27 cellular contexts compared by ENCODE assay signal in genomic region chr11:32008879-32009548, GRCh38.
"Had no signal": no experiment of that assay in that cellular context is flagged by ENCODE, and none has a peak within 500 bp of the region (broad histone marks: within the 10 kb centered on the region; RNA-seq: fewer than 3 reads in every experiment).

No MANE protein-coding gene starts in this region.

- H3K9me3 Mint-ChIP-seq: immature natural killer cell; mesothelial cell of epicardium; natural killer cell; nephron progenitor cell; stimulated activated memory B cell treated with anti-CD40 and anti-IgM and Interleukin-4, amounts not matched to agents 10 μg/mL and 1 μg/mL and 100 μg/mL, for 72 hours; stimulated activated naive CD8-positive, alpha-beta T cell treated with anti-CD3 and anti-CD28 coated beads, Interleukin-15, amount 100 ng/mL, for 72 hours; type B pancreatic cell had no signal

- H3K4me1 Mint-ChIP-seq: immature natural killer cell; mesothelial cell of epicardium; naive B cell; natural killer cell; nephron progenitor cell; stimulated activated naive CD8-positive, alpha-beta T cell treated with anti-CD3 and anti-CD28 coated beads, Interleukin-15, amount 100 ng/mL, for 72 hours had no signal

- H3K4me1 ChIP-seq: left ventricle myocardium inferior, pancreas, psoas muscle, right atrium auricular region, right lobe of liver, uterus had no signal

- H3K4me3 Mint-ChIP-seq: immature natural killer cell; mesothelial cell of epicardium; natural killer cell; nephron progenitor cell; stimulated activated memory B cell treated with anti-CD40 and anti-IgM and Interleukin-4, amounts not matched to agents 10 μg/mL and 1 μg/mL and 100 μg/mL, for 72 hours; stimulated activated naive CD8-positive, alpha-beta T cell treated with anti-CD3 and anti-CD28 coated beads, Interleukin-15, amount 100 ng/mL, for 72 hours; type B pancreatic cell had no signal

- H3K27ac ChIP-seq: left ventricle myocardium inferior, pancreas, psoas muscle, right atrium auricular region, right lobe of liver, tibial nerve, uterus had no signal

- H3K36me3 ChIP-seq: left ventricle myocardium inferior, pancreas, right atrium auricular region, right lobe of liver, tibial nerve, uterus had no signal

- H3K27ac Mint-ChIP-seq: immature natural killer cell; mesothelial cell of epicardium; naive B cell; natural killer cell; nephron progenitor cell; stimulated activated memory B cell treated with anti-CD40 and anti-IgM and Interleukin-4, amounts not matched to agents 10 μg/mL and 1 μg/mL and 100 μg/mL, for 72 hours; stimulated activated naive CD8-positive, alpha-beta T cell treated with anti-CD3 and anti-CD28 coated beads, Interleukin-15, amount 100 ng/mL, for 72 hours; type B pancreatic cell had no signal

- H3K4me3 ChIP-seq: left ventricle myocardium inferior, lung, pancreas, psoas muscle, right atrium auricular region, right lobe of liver, smooth muscle cell, tibial nerve, uterus had no signal

- H3K9me3 ChIP-seq: left ventricle myocardium inferior, pancreas, psoas muscle, right atrium auricular region, right lobe of liver, tibial nerve, uterus had no signal

- H3K27me3 ChIP-seq: right atrium auricular region, right lobe of liver, uterus had no signal

- FAIRE-seq: islet of Langerhans, pancreas had no signal

- H3K36me3 Mint-ChIP-seq: immature natural killer cell; mesothelial cell of epicardium; naive B cell; natural killer cell; stimulated activated memory B cell treated with anti-CD40 and anti-IgM and Interleukin-4, amounts not matched to agents 10 μg/mL and 1 μg/mL and 100 μg/mL, for 72 hours; type B pancreatic cell had no signal

- ATAC-seq: natural killer cell; pancreas; psoas muscle; right lobe of liver; stimulated activated memory B cell treated with anti-CD40 and anti-IgM and Interleukin-4, amounts not matched to agents 10 μg/mL and 1 μg/mL and 100 μg/mL, for 72 hours had no signal

- H3K4me2 ChIP-seq: smooth muscle cell had no signal

- DNase-seq: hypothalamus; immature natural killer cell; left ventricle myocardium inferior; mesendoderm; naive B cell; natural killer cell; nephron progenitor cell; nucleus accumbens; pancreas; psoas muscle; right lobe of liver; stimulated activated CD4-positive, alpha-beta T cell treated with anti-CD3 and anti-CD28 coated beads, Interleukin-1b, Interleukin-23, amount 100 ng/mL, for 48 hours; stimulated activated CD4-positive, alpha-beta T cell treated with anti-CD3 and anti-CD28 coated beads, Interleukin-2, amount 100 ng/mL, for 48 hours; stimulated activated CD4-positive, alpha-beta T cell treated with anti-CD3 and anti-CD28 coated beads, Interleukin-4, amount 100 ng/mL, for 4 hours; stimulated activated CD8-positive, alpha-beta memory T cell treated with anti-CD3 and anti-CD28 coated beads, Interleukin-4, amount 100 ng/mL, for 48 hours; stimulated activated naive CD4-positive, alpha-beta T cell treated with Interleukin-2 at 50 U/mL for 16 hours; stimulated activated naive CD8-positive, alpha-beta T cell treated with anti-CD3 and anti-CD28 coated beads, Interleukin-15, amount 100 ng/mL, for 72 hours; substantia nigra; uterus had no signal
